In the genomic region with DNA sequence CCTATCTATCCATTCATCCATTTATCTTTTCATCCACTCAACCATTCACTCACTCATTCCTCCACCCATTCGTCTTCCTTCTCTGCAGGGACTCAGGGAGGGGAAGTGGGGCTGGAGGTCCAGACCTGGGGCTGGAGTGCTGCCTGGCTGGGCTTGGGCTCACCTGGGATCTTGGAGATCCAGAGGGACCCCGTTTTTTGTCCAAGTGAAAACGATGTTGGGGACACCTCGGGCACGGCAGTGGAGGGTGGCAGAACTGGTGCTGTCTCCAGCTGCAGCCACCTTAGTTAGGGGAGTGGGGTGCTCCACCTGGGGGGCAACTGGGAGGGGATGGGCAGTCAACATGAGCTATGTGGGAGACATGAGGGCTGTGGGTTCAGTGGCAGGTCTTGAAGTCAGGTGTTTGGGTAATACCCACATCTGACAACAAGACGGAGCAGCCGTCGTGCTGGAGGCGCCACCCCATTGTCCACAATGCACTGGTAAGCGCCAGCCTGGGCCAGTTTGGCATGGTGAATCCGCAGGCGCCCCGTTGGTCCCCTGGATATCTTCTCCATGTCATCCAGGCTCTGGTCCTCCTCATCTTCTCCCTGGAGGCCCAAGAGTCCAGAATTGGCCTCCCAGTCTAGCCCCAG, we compare ENCODE assay signal across 4 cellular contexts. TPM values are rescaled to one million over a fixed set of nuclear protein-coding genes. Genes with fewer than 3 reads are reported as not detected.
"Had no signal": no experiment of that assay in that cellular context is flagged by ENCODE, and none has a peak within 500 bp of the region (broad histone marks: within the 10 kb centered on the region; RNA-seq: fewer than 3 reads in every experiment).

No MANE protein-coding gene starts in this region.

- DNase-seq: GDM1, GF-D8 had no signal

- H3K4me3 ChIP-seq: GM12878 had no signal

- ATAC-seq: GM12878 had no signal

RNA-seq across cellular contexts. Expression of gene NPHS1, which starts 10.2 kb away (rescaled TPM):
- total RNA-seq: G401, GM12878 had no signal
- polyA plus RNA-seq: GM12878 had no signal

RNA-seq across cellular contexts. Expression of gene KIRREL2, which starts 14.6 kb away (rescaled TPM):
- total RNA-seq: GM12878 had no signal

RNA-seq across cellular contexts. Expression of gene PRODH2, which starts 29.4 kb away (rescaled TPM):
- total RNA-seq: G401, GM12878 had no signal
